ENCODE assay signal across 9 cellular contexts in the genomic region with DNA sequence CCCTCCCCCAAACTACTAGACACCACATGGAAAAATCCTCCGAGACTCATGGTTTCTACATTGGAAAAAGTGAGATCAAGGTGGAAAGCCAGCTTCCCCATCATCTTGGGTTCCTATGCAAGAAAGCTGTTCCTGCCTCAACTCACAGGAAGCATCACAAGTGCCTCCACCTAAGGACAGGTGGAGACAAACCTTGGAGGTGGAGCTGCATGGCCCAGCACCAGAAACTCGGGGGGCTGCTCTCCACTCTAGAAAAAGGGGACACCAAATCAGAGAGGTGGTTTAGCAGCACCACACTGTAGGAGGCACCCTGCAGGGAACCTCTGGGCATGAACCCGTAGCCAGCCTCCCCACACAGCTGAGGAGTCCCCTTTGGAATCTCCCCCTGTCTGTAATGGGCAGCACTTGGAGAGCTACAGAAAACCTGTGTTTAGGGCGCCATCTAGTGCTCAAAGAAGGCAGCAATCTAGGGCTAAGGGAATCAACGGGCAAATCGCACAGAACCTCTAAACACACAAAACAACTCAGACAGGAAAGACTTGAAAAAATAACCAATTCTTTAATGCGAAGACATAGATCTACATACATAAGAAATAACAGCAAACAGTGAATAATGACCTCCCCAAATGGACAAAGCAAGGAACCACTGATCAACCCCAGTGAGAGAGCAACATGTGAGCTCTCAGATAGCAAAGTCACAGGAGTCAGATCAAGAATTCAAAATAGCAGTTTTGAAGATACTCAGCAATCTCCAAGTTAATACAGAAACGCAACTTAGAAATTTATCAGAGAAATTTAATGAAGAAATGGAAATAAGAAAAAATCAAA. TPM values are rescaled to one million over a fixed set of nuclear protein-coding genes. Genes with fewer than 3 reads are reported as not detected.
DNase-seq lines count a peak whose midpoint lies in the region; ATAC-seq and TF ChIP-seq lines count a peak whose summit lies in the region.
"Had no signal": no experiment of that assay in that cellular context is flagged by ENCODE, and none has a peak within 500 bp of the region (broad histone marks: within the 10 kb centered on the region; RNA-seq: fewer than 3 reads in every experiment).

No MANE protein-coding gene starts in this region.

- in situ Hi-C loops in SK-MEL-5 (cut with HindIII; ENCODE audit: low pct_unique_long_range_greater_than_20kb, low sequenced_read_pairs): no loop called here

- peak overlapping the region in 1 of 7 donors; percentile 7 for H3K4me3 Mint-ChIP-seq in CD8-positive, alpha-beta memory T cell
- no peak overlapping the region for H3K4me3 Mint-ChIP-seq in activated naive CD4-positive, alpha-beta T cell treated with anti-CD3 and anti-CD28 coated beads, Interleukin-2, amount 10 ng/mL, durations not matched to agents 7 days and 5 days

- peak; percentile 24 to 58 (median 29) for DNase-seq in CD8-positive, alpha-beta memory T cell
- DNase-seq in Jurkat, Clone E6-1 (ENCODE audit: low read depth, low spot score): peak; percentile 55
- DNase-seq in SK-MEL-5 (ENCODE audit: low read depth, low spot score) (peak; percentile 77), glomerular visceral epithelial cell (ENCODE audit: extremely low spot score) (peak; percentile 45), psoas muscle (peak in 1 of 2 donors; percentile 26)
- peak; percentile 69 for DNase-seq in activated naive CD4-positive, alpha-beta T cell treated with anti-CD3 and anti-CD28 coated beads, Interleukin-2, amount 10 ng/mL, durations not matched to agents 7 days and 5 days
- DNase-seq in NK-92 treated with Interleukin-12 subunit alpha and Interleukin-12 subunit beta, amount 100 ng/mL, for 24 hours (lab: John Stamatoyannopoulos, UW): no peak

- 23 to 25% (median 24%) methylated on average over 8 of the region's 8 CpGs for WGBS in psoas muscle, 3 donors

- H3K4me1 ChIP-seq in CD8-positive, alpha-beta memory T cell (ENCODE audit: insufficient read depth, low read length): no peaks in the 10 kb centered on the region
- no peaks in the 10 kb centered on the region for H3K4me1 ChIP-seq in psoas muscle

- intact Hi-C loops in psoas muscle (cut with DNase I): loop anchor here in 1 of 2 donors (10.0 kb wide), 1 partner anchor 179 kb away; no protein-coding TSS in a partner anchor

- H3K27ac ChIP-seq in CD8-positive, alpha-beta memory T cell (ENCODE audit: low read depth, low read length): no peak overlapping the region
- no peak overlapping the region for H3K27ac ChIP-seq in psoas muscle

- peak overlapping the region in 1 of 8 donors; percentile 4 for H3K27ac Mint-ChIP-seq in CD8-positive, alpha-beta memory T cell
- no peak overlapping the region for H3K27ac Mint-ChIP-seq in activated naive CD4-positive, alpha-beta T cell treated with anti-CD3 and anti-CD28 coated beads, Interleukin-2, amount 10 ng/mL, durations not matched to agents 7 days and 5 days

- no peaks in the 10 kb centered on the region for H3K9me3 ChIP-seq in CD8-positive, alpha-beta memory T cell (ENCODE audit: low read length)
- no peaks in the 10 kb centered on the region for H3K9me3 ChIP-seq in psoas muscle

- peaks cover 0 to 2% of the 10 kb centered on the region in 2 donors for H3K27me3 Mint-ChIP-seq in CD8-positive, alpha-beta memory T cell
- no peaks in the 10 kb centered on the region for H3K27me3 Mint-ChIP-seq in activated naive CD4-positive, alpha-beta T cell treated with anti-CD3 and anti-CD28 coated beads, Interleukin-2, amount 10 ng/mL, durations not matched to agents 7 days and 5 days

- TF ChIP-seq CTCF in psoas muscle (IDR thresholded peaks at IDR 0.05): peak; percentile 67

- H3K36me3 ChIP-seq in CD8-positive, alpha-beta memory T cell (ENCODE audit: insufficient read depth, low read length): no peaks in the 10 kb centered on the region
- H3K36me3 ChIP-seq in psoas muscle (ENCODE audit: insufficient read depth in 1 of 2, low read depth in 1 of 2): no peaks in the 10 kb centered on the region

- no peak overlapping the region for H3K4me3 ChIP-seq in CD8-positive, alpha-beta memory T cell (ENCODE audit: low read length)
- H3K4me3 ChIP-seq in Jurkat, Clone E6-1 (ENCODE audit: low read length): no peak overlapping the region
- H3K4me3 ChIP-seq in psoas muscle: no peak overlapping the region

- no peaks in the 10 kb centered on the region for H3K9me3 Mint-ChIP-seq in CD8-positive, alpha-beta memory T cell
- no peaks in the 10 kb centered on the region for H3K9me3 Mint-ChIP-seq in activated naive CD4-positive, alpha-beta T cell treated with anti-CD3 and anti-CD28 coated beads, Interleukin-2, amount 10 ng/mL, durations not matched to agents 7 days and 5 days

- POLR2A ChIA-PET in CD8-positive, alpha-beta memory T cell (lab: Charles Lee): interaction anchor here (0.5 kb wide), 1 partner anchor 96 kb away, joined by 3 read pairs; no protein-coding TSS in a partner anchor

- CTCF ChIA-PET in CD8-positive, alpha-beta memory T cell (lab: Charles Lee): interaction anchor here (0.7 to 1.7 kb wide), 9 partner anchors 9 to 201 kb away, joined by 3 to 6 read pairs (median 4); a partner anchor contains a TSS
- CTCF ChIA-PET in activated naive CD4-positive, alpha-beta T cell treated with anti-CD3 and anti-CD28 coated beads, Interleukin-2, amount 10 ng/mL, durations not matched to agents 7 days and 5 days (lab: Charles Lee): interaction anchor here (0.8 to 1.9 kb wide), 9 partner anchors 9 to 179 kb away, joined by 3 to 8 read pairs (median 4); a partner anchor contains a TSS

- H3K27me3 ChIP-seq in CD8-positive, alpha-beta memory T cell (ENCODE audit: insufficient read depth, low read length, poor library complexity, severe bottlenecking): no peaks in the 10 kb centered on the region
- no peaks in the 10 kb centered on the region for H3K27me3 ChIP-seq in psoas muscle (ENCODE audit: insufficient read depth in 3 of 3, low read length in 2 of 3)

- H3K4me1 Mint-ChIP-seq in CD8-positive, alpha-beta memory T cell: peaks cover 3 to 10% (median 5%) of the 10 kb centered on the region in 3 donors
- H3K4me1 Mint-ChIP-seq in activated naive CD4-positive, alpha-beta T cell treated with anti-CD3 and anti-CD28 coated beads, Interleukin-2, amount 10 ng/mL, durations not matched to agents 7 days and 5 days: peaks cover 2% of the 10 kb centered on the region

- H3K36me3 Mint-ChIP-seq in CD8-positive, alpha-beta memory T cell: peaks cover 0 to 5% (median 0%) of the 10 kb centered on the region in 3 donors
- H3K36me3 Mint-ChIP-seq in activated naive CD4-positive, alpha-beta T cell treated with anti-CD3 and anti-CD28 coated beads, Interleukin-2, amount 10 ng/mL, durations not matched to agents 7 days and 5 days: no peaks in the 10 kb centered on the region

- ATAC-seq in GM19395 (IDR thresholded peaks at IDR 0.05; ENCODE audit: unreplicated experiment) (peak; percentile 80), psoas muscle (peak in 3 of 4 donors; percentile 59 to 77 (median 76))

RNA-seq across cellular contexts. Expression of a gene that starts 37.0 kb away (rescaled TPM):
- 10 to 100 TPM; 16.4 to 16.8 TPM for total RNA-seq in CD8-positive, alpha-beta memory T cell
- polyA plus RNA-seq in CD8-positive, alpha-beta memory T cell: 12.5 TPM
- polyA plus RNA-seq in Jurkat, Clone E6-1 (2012; ENCODE audit: insufficient read depth, insufficient read length): 15.1 TPM
- 47.9 and 49.1 TPM in 2 replicates for total RNA-seq in SK-MEL-5 (2014; rRNA removed; shearing (Covaris generic))
- 24.7 and 30.4 TPM in 2 replicates for polyA plus RNA-seq in SK-MEL-5 (2015; cell fraction: cytosol; rRNA removed)
- polyA plus RNA-seq in SK-MEL-5 (2015; cell fraction: nucleus; rRNA removed): 40.5 and 46.4 TPM in 2 replicates
- 1 to 10 TPM; 7.5 to 8.6 (median 7.7) TPM for total RNA-seq in psoas muscle
- polyA plus RNA-seq in psoas muscle: 10 to 100 TPM in 1 of 3 donors, 1 to 10 TPM in 2; 2.6 to 11.8 (median 3.5) TPM

RNA-seq across cellular contexts. Expression of a gene that starts 55.2 kb away (rescaled TPM):
- total RNA-seq in CD8-positive, alpha-beta memory T cell: not detected
- polyA plus RNA-seq in CD8-positive, alpha-beta memory T cell: not detected
- polyA plus RNA-seq in Jurkat, Clone E6-1 (2012; ENCODE audit: insufficient read depth, insufficient read length): not detected
- total RNA-seq in SK-MEL-5 (2014; rRNA removed; shearing (Covaris generic)): not detected in 2 replicates
- not detected in 2 replicates for polyA plus RNA-seq in SK-MEL-5 (2015; cell fraction: cytosol; rRNA removed)
- polyA plus RNA-seq in SK-MEL-5 (2015; cell fraction: nucleus; rRNA removed): not detected in 2 replicates
- not detected for total RNA-seq in psoas muscle
- not detected for polyA plus RNA-seq in psoas muscle
- total RNA-seq: T-helper 1 cell treated with Interleukin-12 subunit alpha and Interleukin-12 subunit beta and Interleukin-4 antibody, amounts not matched to agents 30 ng/mL and 1 ng/mL, for 36 hours had no signal
